29 cellular contexts compared by ENCODE assay signal in the genomic region with DNA sequence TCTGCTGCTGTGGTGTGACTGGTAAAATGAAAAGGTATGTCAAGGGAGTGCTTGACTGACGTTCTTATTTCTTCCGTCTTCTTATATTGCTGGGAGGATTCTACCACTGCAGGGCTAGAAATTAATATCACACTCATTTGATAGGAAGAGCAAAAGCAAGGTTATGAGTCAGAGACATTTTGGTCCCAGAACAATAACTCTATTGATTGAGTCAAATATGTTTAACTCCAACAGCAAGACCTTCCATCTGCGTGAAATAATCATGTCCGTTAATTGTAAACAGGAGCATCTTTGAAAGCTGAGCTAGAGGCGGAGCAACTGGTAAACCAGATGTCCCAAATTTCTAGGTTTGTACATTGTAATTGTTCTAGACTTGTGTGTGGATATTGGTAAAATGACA.
"Had no signal": no experiment of that assay in that cellular context is flagged by ENCODE, and none has a peak within 500 bp of the region (broad histone marks: within the 10 kb centered on the region; RNA-seq: fewer than 3 reads in every experiment).

No MANE protein-coding gene starts in this region.

- H3K36me3 ChIP-seq: left lung, lower lobe of right lung, pancreas, prostate gland, suprapubic skin, thoracic aorta, tibial artery, upper lobe of right lung had no signal

- H3K4me3 ChIP-seq: left lung, lower lobe of right lung, pancreas, prostate gland, skin epidermis, suprapubic skin, thoracic aorta, tibial artery, upper lobe of right lung had no signal

- H3K4me1 Mint-ChIP-seq: immature natural killer cell; naive thymus-derived CD8-positive, alpha-beta T cell; nephron had no signal

- DNase-seq: immature natural killer cell; kidney; left colon; left lung; lower lobe of right lung; mammary epithelial cell; mesenchymal stem cell; naive thymus-derived CD8-positive, alpha-beta T cell; nucleus accumbens; pancreas; posterior cingulate gyrus; retina; right cardiac atrium; stimulated activated CD4-positive, alpha-beta T cell treated with anti-CD3 and anti-CD28 coated beads, Interleukin-12 subunit alpha, Interleukin-12 subunit beta, amount 100 ng/mL, for 4 hours; stimulated activated CD4-positive, alpha-beta T cell treated with anti-CD3 and anti-CD28 coated beads, Interleukin-15, amount 100 ng/mL, for 24 hours; stimulated activated CD4-positive, alpha-beta T cell treated with anti-CD3 and anti-CD28 coated beads, Interleukin-2, amount 100 ng/mL, for 24 hours; stimulated activated CD4-positive, alpha-beta T cell treated with anti-CD3 and anti-CD28 coated beads, Interleukin-4, amount 100 ng/mL, for 1 hour; stimulated activated naive CD4-positive, alpha-beta T cell; tibial artery; trophoblast cell; upper lobe of right lung had no signal

- H3K27me3 ChIP-seq: left lung, pancreas, suprapubic skin, tibial artery, upper lobe of right lung had no signal

- H3K9me3 ChIP-seq: lower lobe of right lung, pancreas, prostate gland, suprapubic skin, thoracic aorta, upper lobe of right lung had no signal

- H3K36me3 Mint-ChIP-seq: immature natural killer cell had no signal

- H3K4me3 Mint-ChIP-seq: immature natural killer cell; naive thymus-derived CD8-positive, alpha-beta T cell; nephron; neural crest cell; stimulated activated naive CD8-positive, alpha-beta T cell treated with anti-CD3 and anti-CD28 coated beads, Interleukin-15, Interleukin-2, amounts not matched to agents 100 ng/mL and 50 ng/mL, for 24 hours had no signal

- H3K27ac Mint-ChIP-seq: immature natural killer cell; naive thymus-derived CD8-positive, alpha-beta T cell; nephron; stimulated activated naive CD8-positive, alpha-beta T cell treated with anti-CD3 and anti-CD28 coated beads, Interleukin-15, Interleukin-2, amounts not matched to agents 100 ng/mL and 50 ng/mL, for 24 hours had no signal

- ATAC-seq: left colon; left lung; lower lobe of right lung; naive thymus-derived CD8-positive, alpha-beta T cell; pancreas; right cardiac atrium; sciatic nerve; upper lobe of right lung had no signal

- H3K4me1 ChIP-seq: left lung, lower lobe of right lung, pancreas, prostate gland, suprapubic skin, tibial artery, upper lobe of right lung had no signal

- H3K27me3 Mint-ChIP-seq: naive thymus-derived CD8-positive, alpha-beta T cell; stimulated activated naive CD8-positive, alpha-beta T cell treated with anti-CD3 and anti-CD28 coated beads, Interleukin-15, Interleukin-2, amounts not matched to agents 100 ng/mL and 50 ng/mL, for 24 hours had no signal

- H3K27ac ChIP-seq: left lung, lower lobe of right lung, pancreas, prostate gland, skin epidermis, suprapubic skin, thoracic aorta, tibial artery, upper lobe of right lung had no signal
